Comparison of ENCODE assay signal across 8 cellular contexts in the genomic region with DNA sequence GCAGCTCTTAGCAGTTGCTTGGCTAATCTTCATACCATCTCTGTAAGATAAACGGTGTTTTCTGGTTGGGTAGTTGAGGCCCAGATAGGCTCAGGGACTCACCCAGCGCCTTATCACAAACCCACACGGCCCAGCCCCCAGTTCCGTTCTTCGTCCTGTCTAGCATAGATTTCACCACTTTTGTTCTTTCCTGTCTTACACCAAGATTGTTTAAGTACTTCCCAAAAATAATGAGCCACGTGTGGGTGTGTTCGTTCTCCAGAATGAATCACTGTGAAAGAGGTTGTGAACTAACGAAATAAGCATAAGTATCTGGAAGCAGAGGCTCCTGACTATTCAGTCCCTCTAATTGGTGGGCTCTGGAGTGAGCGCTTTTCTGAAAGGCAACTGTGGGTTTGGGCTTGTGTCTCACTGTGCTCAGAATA. TPM values are rescaled to one million over a fixed set of nuclear protein-coding genes. Genes with fewer than 3 reads are reported as not detected.
DNase-seq lines count a peak whose midpoint lies in the region; ATAC-seq lines count a peak whose summit lies in the region.

No MANE protein-coding gene starts in this region.

- H3K4me1 Mint-ChIP-seq in activated naive CD8-positive, alpha-beta T cell treated with anti-CD3 and anti-CD28 coated beads, Interleukin-2, amount 10 ng/mL, durations not matched to agents 7 days and 5 days, result peaks cover 67% of the 10 kb centered on the region

- DNase-seq in activated T-cell treated with anti-CD3 and anti-CD28 coated beads for 24 hours (ENCODE audit: low read depth) (peak; percentile 44), activated T-cell treated with anti-CD3 and anti-CD28 coated beads for 4 hours (no peak), iris pigment epithelial cell (ENCODE audit: low read depth) (peak; percentile 94), ecto neural progenitor cell (ENCODE audit: low spot score) (no peak), NCI-H1105 (lab: John Stamatoyannopoulos, UW) (no peak), NCI-H1436 (lab: John Stamatoyannopoulos, UW) (no peak)
- DNase-seq in activated naive CD8-positive, alpha-beta T cell treated with anti-CD3 and anti-CD28 coated beads, Interleukin-2, amount 10 ng/mL, durations not matched to agents 7 days and 5 days, result no peak
- DNase-seq in stimulated activated CD4-positive, alpha-beta T cell treated with anti-CD3 and anti-CD28 coated beads, Interleukin-4, amount 100 ng/mL, for 24 hours, result peak; percentile 58

- peak; percentile 59 for ATAC-seq in activated naive CD8-positive, alpha-beta T cell treated with anti-CD3 and anti-CD28 coated beads, Interleukin-2, amount 10 ng/mL, durations not matched to agents 7 days and 5 days (ENCODE audit: low read depth)

- peaks cover 5% of the 10 kb centered on the region for H3K36me3 Mint-ChIP-seq in activated naive CD8-positive, alpha-beta T cell treated with anti-CD3 and anti-CD28 coated beads, Interleukin-2, amount 10 ng/mL, durations not matched to agents 7 days and 5 days

- peak overlapping the region; percentile 78 for H3K27ac Mint-ChIP-seq in activated naive CD8-positive, alpha-beta T cell treated with anti-CD3 and anti-CD28 coated beads, Interleukin-2, amount 10 ng/mL, durations not matched to agents 7 days and 5 days

- peak overlapping the region; percentile 60 for H3K4me3 Mint-ChIP-seq in activated naive CD8-positive, alpha-beta T cell treated with anti-CD3 and anti-CD28 coated beads, Interleukin-2, amount 10 ng/mL, durations not matched to agents 7 days and 5 days

- POLR2A ChIA-PET in activated naive CD8-positive, alpha-beta T cell treated with anti-CD3 and anti-CD28 coated beads, Interleukin-2, amount 10 ng/mL, durations not matched to agents 7 days and 5 days (lab: Charles Lee), result no interaction called here

- H3K27me3 Mint-ChIP-seq in activated naive CD8-positive, alpha-beta T cell treated with anti-CD3 and anti-CD28 coated beads, Interleukin-2, amount 10 ng/mL, durations not matched to agents 7 days and 5 days, result peaks cover 2% of the 10 kb centered on the region

- H3K9me3 Mint-ChIP-seq in activated naive CD8-positive, alpha-beta T cell treated with anti-CD3 and anti-CD28 coated beads, Interleukin-2, amount 10 ng/mL, durations not matched to agents 7 days and 5 days, result no peaks in the 10 kb centered on the region

RNA-seq across cellular contexts. Expression of gene ACVR1B, which starts 21.4 kb away (rescaled TPM):
- total RNA-seq in activated naive CD8-positive, alpha-beta T cell treated with anti-CD3 and anti-CD28 coated beads, Interleukin-2, amount 10 ng/mL, durations not matched to agents 7 days and 5 days, result 10 to 100 TPM in 1 of 2 experiments, 1 to 10 TPM in 1; 9.3 to 10.2 TPM

RNA-seq across cellular contexts. Expression of gene TAMALIN, which starts 33.9 kb away (rescaled TPM):
- total RNA-seq in activated naive CD8-positive, alpha-beta T cell treated with anti-CD3 and anti-CD28 coated beads, Interleukin-2, amount 10 ng/mL, durations not matched to agents 7 days and 5 days, result 10 to 100 TPM; 17.1 to 19.9 TPM

Comparison
In these comparisons a context has a peak if more than half of its experiments do, and no peak if none do; other contexts are left out.
1. DNase-seq: peak in activated T-cell treated with anti-CD3 and anti-CD28 coated beads for 24 hours (single experiment), iris pigment epithelial cell (single experiment) and stimulated activated CD4-positive, alpha-beta T cell treated with anti-CD3 and anti-CD28 coated beads, Interleukin-4, amount 100 ng/mL, for 24 hours (single experiment); none in activated T-cell treated with anti-CD3 and anti-CD28 coated beads for 4 hours (single experiment), activated naive CD8-positive, alpha-beta T cell treated with anti-CD3 and anti-CD28 coated beads, Interleukin-2, amount 10 ng/mL, durations not matched to agents 7 days and 5 days (single experiment), ecto neural progenitor cell (single experiment), NCI-H1105 (single experiment) and NCI-H1436 (single experiment).